In the genomic region with DNA sequence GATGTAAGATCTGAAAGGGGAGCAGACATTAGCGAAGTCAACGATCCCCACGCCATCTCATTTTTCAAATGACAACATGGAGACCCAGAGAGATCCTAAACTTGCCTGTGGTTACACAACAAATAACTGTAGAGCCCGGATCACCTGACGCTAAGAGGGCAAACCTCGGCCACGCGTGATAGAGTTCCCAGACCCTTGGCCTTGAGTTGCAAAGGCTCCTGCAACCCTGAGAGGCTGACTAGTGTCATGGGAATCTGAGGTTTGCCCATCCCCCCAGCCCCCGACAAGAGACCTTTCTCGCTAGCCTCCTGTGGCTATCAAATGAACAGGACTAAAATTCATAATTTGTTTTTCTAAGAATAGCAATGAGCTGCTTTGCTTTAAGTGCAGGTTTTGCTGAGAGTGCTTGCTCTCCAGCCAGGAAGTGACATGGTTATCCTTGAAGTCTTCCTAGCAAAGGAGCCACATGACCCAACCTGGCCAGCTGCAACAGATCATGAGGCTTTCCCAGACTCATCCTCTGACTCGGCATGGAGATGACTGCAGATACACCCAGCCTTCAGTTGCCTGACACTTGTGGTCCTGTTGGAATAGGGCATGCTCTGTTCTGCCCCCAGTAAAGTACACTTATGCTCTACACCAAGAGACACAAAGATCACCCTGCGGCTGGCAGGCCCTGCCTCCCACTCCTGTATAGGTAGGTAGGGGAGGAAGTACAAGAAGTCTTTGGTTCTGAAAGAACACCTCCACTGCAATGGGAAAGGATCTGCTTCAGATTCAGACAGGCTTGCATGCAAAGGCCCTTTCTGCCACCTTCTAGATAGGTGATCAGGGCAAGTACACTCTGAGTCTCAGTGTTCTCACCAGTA, we compare ENCODE assay signal across 19 cellular contexts. TPM values are rescaled to one million over a fixed set of nuclear protein-coding genes. Genes with fewer than 3 reads are reported as not detected.
A peak's percentile ranks its signal among the peaks of the same experiment; 100 is the strongest.
DNase-seq lines count a peak whose midpoint lies in the region; ATAC-seq, FAIRE-seq and TF ChIP-seq lines count a peak whose summit lies in the region.
"Had no signal": no experiment of that assay in that cellular context is flagged by ENCODE, and none has a peak within 500 bp of the region (broad histone marks: within the 10 kb centered on the region; RNA-seq: fewer than 3 reads in every experiment).

No MANE protein-coding gene starts in this region.

- FAIRE-seq in islet of Langerhans (lab: Jason Lieb, UNC): peak; percentile 97

- H3K4me3 ChIP-seq in mammary epithelial cell (replicated peaks in 1 of 3; ENCODE audit: insufficient read depth in 1 of 3, low read depth in 2 of 3, low read length in 3 of 3): no peak overlapping the region
- no peak overlapping the region for H3K4me3 ChIP-seq in breast epithelium
- H3K4me3 ChIP-seq: prostate gland had no signal

- H3K9me3 ChIP-seq in mammary epithelial cell (replicated peaks; ENCODE audit: insufficient read depth, low read length) (no peaks in the 10 kb centered on the region), breast epithelium (no peaks in the 10 kb centered on the region)
- H3K9me3 ChIP-seq: prostate gland had no signal

- H3K27me3 ChIP-seq in mammary epithelial cell (ENCODE audit: insufficient read depth, low read length): no peaks in the 10 kb centered on the region
- H3K27me3 ChIP-seq in breast epithelium: no peaks in the 10 kb centered on the region

- no peak overlapping the region for H2AFZ ChIP-seq in mammary epithelial cell (ENCODE audit: low read depth, low read length)

- H3K27ac ChIP-seq in mammary epithelial cell (ENCODE audit: insufficient read depth, low read depth, low read length) (no peak overlapping the region), breast epithelium (no peak overlapping the region)
- H3K27ac ChIP-seq: prostate gland had no signal

- H3K4me3 Mint-ChIP-seq in WTC11: no peak overlapping the region
- H3K4me3 Mint-ChIP-seq in naive thymus-derived CD8-positive, alpha-beta T cell: no peak overlapping the region
- H3K4me3 Mint-ChIP-seq in stimulated activated naive CD8-positive, alpha-beta T cell treated with anti-CD3 and anti-CD28 coated beads, Interleukin-15, amount 100 ng/mL, for 72 hours: no peak overlapping the region
- H3K4me3 Mint-ChIP-seq: activated CD4-positive, alpha-beta T cell treated with anti-CD3 and anti-CD28 coated beads, Interleukin-2, amount 10 ng/mL, durations not matched to agents 24 days and 14 days; activated naive CD8-positive, alpha-beta T cell treated with anti-CD3 and anti-CD28 coated beads for 36 hours had no signal

- H3K36me3 ChIP-seq in mammary epithelial cell (ENCODE audit: insufficient read depth, low read length) (no peaks in the 10 kb centered on the region), breast epithelium (no peaks in the 10 kb centered on the region)
- H3K36me3 ChIP-seq: prostate gland had no signal

- H3K27ac Mint-ChIP-seq in WTC11: no peak overlapping the region
- H3K27ac Mint-ChIP-seq in naive thymus-derived CD8-positive, alpha-beta T cell: peak overlapping the region in 2 of 10 donors; percentile 6 to 34
- H3K27ac Mint-ChIP-seq in stimulated activated naive CD8-positive, alpha-beta T cell treated with anti-CD3 and anti-CD28 coated beads, Interleukin-15, amount 100 ng/mL, for 72 hours: no peak overlapping the region
- H3K27ac Mint-ChIP-seq: activated CD4-positive, alpha-beta T cell treated with anti-CD3 and anti-CD28 coated beads, Interleukin-2, amount 10 ng/mL, durations not matched to agents 24 days and 14 days; activated naive CD8-positive, alpha-beta T cell treated with anti-CD3 and anti-CD28 coated beads for 36 hours had no signal

- no peaks in the 10 kb centered on the region for H3K36me3 Mint-ChIP-seq in WTC11
- no peaks in the 10 kb centered on the region for H3K36me3 Mint-ChIP-seq in naive thymus-derived CD8-positive, alpha-beta T cell
- H3K36me3 Mint-ChIP-seq: activated naive CD8-positive, alpha-beta T cell treated with anti-CD3 and anti-CD28 coated beads for 36 hours had no signal

- BruUV-seq in mammary epithelial cell (replicated peaks; lab: Mats Ljungman, UMichigan): no TSS peak

- H3K4me1 Mint-ChIP-seq in WTC11: peaks cover 36% of the 10 kb centered on the region
- no peaks in the 10 kb centered on the region for H3K4me1 Mint-ChIP-seq in naive thymus-derived CD8-positive, alpha-beta T cell
- H3K4me1 Mint-ChIP-seq in stimulated activated naive CD8-positive, alpha-beta T cell treated with anti-CD3 and anti-CD28 coated beads, Interleukin-15, amount 100 ng/mL, for 72 hours: peaks cover 8% of the 10 kb centered on the region

- TF ChIP-seq POLR2A in breast epithelium (IDR thresholded peaks at IDR 0.05): no peak

- in situ Hi-C loops in mammary epithelial cell (cut with MboI; ENCODE audit: low sequenced_read_pairs in 2 of 2): loop anchor here (5.0 kb wide), 1 partner anchor 270 kb away; no protein-coding TSS in a partner anchor

- no peak overlapping the region for H3K4me2 ChIP-seq in mammary epithelial cell (ENCODE audit: insufficient read depth, low read depth, low read length)

- TF ChIP-seq CTCF in mammary epithelial cell (conservative IDR thresholded peaks at IDR 0.05 in 1 of 2, IDR thresholded peaks at IDR 0.05 in 1 of 2; ENCODE audit: extremely low read depth in 1 of 2, insufficient read depth in 1 of 2, low read depth in 1 of 2, low read length in 2 of 2) (no peak), breast epithelium (IDR thresholded peaks at IDR 0.05) (no peak), WTC11 (IDR thresholded peaks at IDR 0.05) (no peak)

- H3K9me3 Mint-ChIP-seq in WTC11: no peaks in the 10 kb centered on the region
- no peaks in the 10 kb centered on the region for H3K9me3 Mint-ChIP-seq in naive thymus-derived CD8-positive, alpha-beta T cell
- H3K9me3 Mint-ChIP-seq in stimulated activated naive CD8-positive, alpha-beta T cell treated with anti-CD3 and anti-CD28 coated beads, Interleukin-15, amount 100 ng/mL, for 72 hours: no peaks in the 10 kb centered on the region
- H3K9me3 Mint-ChIP-seq: activated CD4-positive, alpha-beta T cell treated with anti-CD3 and anti-CD28 coated beads, Interleukin-2, amount 10 ng/mL, durations not matched to agents 24 days and 14 days; activated naive CD8-positive, alpha-beta T cell treated with anti-CD3 and anti-CD28 coated beads for 36 hours had no signal

- CTCF ChIA-PET in mammary epithelial cell (lab: Charles Lee; ENCODE audit: low non-redundant PET) (no interaction called here), WTC11 (lab: Charles Lee) (no interaction called here)

- H3K27me3 Mint-ChIP-seq in WTC11 (ENCODE audit: low read depth): no peaks in the 10 kb centered on the region
- H3K27me3 Mint-ChIP-seq in naive thymus-derived CD8-positive, alpha-beta T cell: peaks cover 0 to 8% (median 2%) of the 10 kb centered on the region in 5 donors
- H3K27me3 Mint-ChIP-seq in stimulated activated naive CD8-positive, alpha-beta T cell treated with anti-CD3 and anti-CD28 coated beads, Interleukin-15, amount 100 ng/mL, for 72 hours: no peaks in the 10 kb centered on the region
- H3K27me3 Mint-ChIP-seq: activated naive CD8-positive, alpha-beta T cell treated with anti-CD3 and anti-CD28 coated beads for 36 hours had no signal

- H3K79me2 ChIP-seq in mammary epithelial cell (ENCODE audit: insufficient read depth, low read length): no peaks in the 10 kb centered on the region

- no peak overlapping the region for H3K9ac ChIP-seq in mammary epithelial cell (ENCODE audit: insufficient read depth, low read length)

- H3K4me1 ChIP-seq in mammary epithelial cell (ENCODE audit: insufficient read depth, low read length) (peaks cover 2% of the 10 kb centered on the region), breast epithelium (no peaks in the 10 kb centered on the region)
- H3K4me1 ChIP-seq: prostate gland had no signal

- POLR2A ChIA-PET in WTC11 (lab: Charles Lee): no interaction called here
- POLR2A ChIA-PET in naive thymus-derived CD8-positive, alpha-beta T cell (lab: Charles Lee): no interaction called here

- dilution Hi-C loops in mammary epithelial cell (cut with HindIII; ENCODE audit: low sequenced_read_pairs): no loop called here

- DNase-seq in mammary epithelial cell (peak; percentile 60), breast epithelium (ENCODE audit: low spot score in 2 of 2) (no peak), WTC11 (ENCODE audit: low spot score) (no peak), dedifferentiated amniotic fluid mesenchymal stem cell (ENCODE audit: extremely low spot score) (no peak), T-helper 9 cell (no peak)
- no peak for DNase-seq in naive thymus-derived CD8-positive, alpha-beta T cell
- DNase-seq in stimulated activated naive CD8-positive, alpha-beta T cell treated with anti-CD3 and anti-CD28 coated beads, Interleukin-15, amount 100 ng/mL, for 72 hours: no peak
- DNase-seq: activated CD4-positive, alpha-beta T cell treated with anti-CD3 and anti-CD28 coated beads, Interleukin-2, amount 10 ng/mL, durations not matched to agents 24 days and 14 days; activated naive CD8-positive, alpha-beta T cell treated with anti-CD3 and anti-CD28 coated beads for 36 hours; activated T-cell treated with anti-CD3 and anti-CD28 coated beads, Interleukin-2, amount 50 U/mL, for 1 hour; cerebellar nuclear complex; GDM1; NCI-H2081; SIG-M5; substantia nigra; T1000 had no signal

- no peaks in the 10 kb centered on the region for H4K20me1 ChIP-seq in mammary epithelial cell (ENCODE audit: insufficient read depth, low read length)

- intact Hi-C loops in mammary epithelial cell (cut with micrococcal nuclease): no loop called here
- intact Hi-C loops in breast epithelium (cut with DNase I; ENCODE audit: low total_unique reads): no loop called here

- ATAC-seq in WTC11: peak; percentile 22; the same call in 1 of the 2 replicates
- no peak for ATAC-seq in naive thymus-derived CD8-positive, alpha-beta T cell
- ATAC-seq in stimulated activated naive CD8-positive, alpha-beta T cell treated with anti-CD3 and anti-CD28 coated beads, Interleukin-15, amount 100 ng/mL, for 72 hours: no peak
- ATAC-seq: left lobe of liver had no signal

- WGBS in mammary epithelial cell (ENCODE audit: low coverage, missing lambda C conversion rate): 92% methylated on average over 12 of the region's 12 CpGs

TF ChIP-seq in WTC11, 78 proteins besides CTCF, POLR2A, EP300 and RAD21 (continues in another document):
- no peak for TF ChIP-seq ETV6 (CRISPR knock-in tag; IDR thresholded peaks at IDR 0.05)
- TF ChIP-seq MYBL2 (CRISPR knock-in tag; IDR thresholded peaks at IDR 0.05): no peak
- TF ChIP-seq FOXK1 (CRISPR knock-in tag; IDR thresholded peaks at IDR 0.05): no peak
- TF ChIP-seq TEAD1 (CRISPR knock-in tag; IDR thresholded peaks at IDR 0.05): no peak
- no peak for TF ChIP-seq ZNF263 (CRISPR knock-in tag; IDR thresholded peaks at IDR 0.05; ENCODE audit: low read depth)
- no peak for TF ChIP-seq TCF7 (CRISPR knock-in tag; IDR thresholded peaks at IDR 0.05; ENCODE audit: low read depth)

RNA-seq across cellular contexts. Expression of a gene that starts 36.0 kb away (rescaled TPM):
- total RNA-seq in mammary epithelial cell (1 to 10 TPM; 2.0 to 2.7 TPM), breast epithelium (1 to 10 TPM in 2 of 3 donors, under 1 TPM in 1; 0.64 to 1.5 (median 1.3) TPM), WTC11 (2021) (7.3 to 9.0 TPM (median 7.5 TPM) in 3 replicates)
- polyA plus RNA-seq in mammary epithelial cell: 0.26 TPM
- not detected for polyA minus RNA-seq in mammary epithelial cell
- total RNA-seq in naive thymus-derived CD8-positive, alpha-beta T cell: 1 to 10 TPM; 1.3 to 2.5 TPM
- polyA plus RNA-seq in naive thymus-derived CD8-positive, alpha-beta T cell: under 1 TPM; 0.06 to 0.17 (median 0.14) TPM
